In genomic region chr6:111105578-111105977, GRCh38 we compare ENCODE assay signal across 1 cellular context.
TF ChIP-seq lines count a peak whose summit lies in the region.

No MANE protein-coding gene starts in this region.

TF ChIP-seq in HepG2, 621 proteins besides CTCF, POLR2A, EP300 and RAD21 (continued from another document and continues in another):
- TF ChIP-seq PHB2 (IDR thresholded peaks at IDR 0.05; ENCODE audit: partially characterized antibody) (no peak), CEBPB (IDR thresholded peaks at IDR 0.05; ENCODE audit: borderline replicate concordance, low read depth, low read length) (peak; percentile 35; the same call in 1 of the 2 replicates), ZNF282 (IDR thresholded peaks at IDR 0.05; ENCODE audit: partially characterized antibody) (no peak), ZNF335 (CRISPR knock-in tag; IDR thresholded peaks at IDR 0.05) (no peak), GLMP (CRISPR knock-in tag; IDR thresholded peaks at IDR 0.05; ENCODE audit: borderline replicate concordance) (no peak), JUNB (CRISPR knock-in tag; IDR thresholded peaks at IDR 0.05; ENCODE audit: borderline replicate concordance) (no peak; the same call in 1 of the 2 replicates), BCLAF1 (IDR thresholded peaks at IDR 0.05) (no peak), AFF4 (CRISPR knock-in tag; IDR thresholded peaks at IDR 0.05) (no peak), DZIP1 (CRISPR knock-in tag; IDR thresholded peaks at IDR 0.05) (no peak), ZKSCAN8 (CRISPR knock-in tag; IDR thresholded peaks at IDR 0.05; ENCODE audit: borderline replicate concordance) (peak; percentile 88; the same call in 1 of the 2 replicates), ARID2 (CRISPR knock-in tag; IDR thresholded peaks at IDR 0.05; ENCODE audit: borderline replicate concordance) (no peak), GRHL1 (CRISPR knock-in tag; conservative IDR thresholded peaks at IDR 0.05) (no peak), ZNF296 (CRISPR knock-in tag; conservative IDR thresholded peaks at IDR 0.05) (no peak), ZNF609 (CRISPR knock-in tag; IDR thresholded peaks at IDR 0.05; ENCODE audit: borderline replicate concordance) (peak; percentile 91), ZNF513 (CRISPR knock-in tag; conservative IDR thresholded peaks at IDR 0.05) (no peak), ZNF253 (CRISPR knock-in tag; IDR thresholded peaks at IDR 0.05; ENCODE audit: borderline replicate concordance) (no peak), ZNF512B (CRISPR knock-in tag; IDR thresholded peaks at IDR 0.05; ENCODE audit: borderline replicate concordance) (peak; percentile 84; the same call in 1 of the 2 replicates), ZNF124 (CRISPR knock-in tag; IDR thresholded peaks at IDR 0.05) (peak; percentile 75), ZNF138 (CRISPR knock-in tag; IDR thresholded peaks at IDR 0.05; ENCODE audit: low read depth) (no peak), ZNF607 (CRISPR knock-in tag; IDR thresholded peaks at IDR 0.05; ENCODE audit: borderline replicate concordance) (no peak), SP5 (CRISPR knock-in tag; IDR thresholded peaks at IDR 0.05; ENCODE audit: borderline replicate concordance, low read depth) (peak; percentile 57; the same call in 1 of the 2 replicates), ZMYM3 (CRISPR knock-in tag; IDR thresholded peaks at IDR 0.05) (peak; percentile 82; the same call in 1 of the 2 replicates), SRSF9 (IDR thresholded peaks at IDR 0.05; ENCODE audit: borderline replicate concordance, insufficient read depth, low read depth, low read length, poor library complexity, severe bottlenecking) (no peak), ZSCAN20 (CRISPR knock-in tag; IDR thresholded peaks at IDR 0.05; ENCODE audit: borderline replicate concordance) (no peak), ZNF616 (CRISPR knock-in tag; IDR thresholded peaks at IDR 0.05; ENCODE audit: low read depth) (no peak), HHEX (CRISPR knock-in tag; IDR thresholded peaks at IDR 0.05) (peak; percentile 94), MLX (CRISPR knock-in tag; IDR thresholded peaks at IDR 0.05) (peak; percentile 94)
